ENCODE assay signal across 9 cellular contexts in genomic region chr5:1294839-1295649, GRCh38. TPM values are rescaled to one million over a fixed set of nuclear protein-coding genes. Genes with fewer than 3 reads are reported as not detected.
DNase-seq lines count a peak whose midpoint lies in the region; ATAC-seq, FAIRE-seq and TF ChIP-seq lines count a peak whose summit lies in the region.
"Had no signal": no experiment of that assay in that cellular context is flagged by ENCODE, and none has a peak within 500 bp of the region (broad histone marks: within the 10 kb centered on the region; RNA-seq: fewer than 3 reads in every experiment).

TERT (minus strand) TSS chr5:1295068; CDS start chr5:1294989, 79 bp downstream.

- H3K9me3 Mint-ChIP-seq in activated T-helper 1 cell treated with anti-CD3 and anti-CD28 coated beads, Interleukin-12 subunit alpha, Interleukin-12 subunit beta, Interleukin-2, Interleukin-4 antibody, amounts not matched to agents 30 ng/mL and 10 ng/mL and 1 ng/mL, durations not matched to agents 14 hours and 24 hours and 36 hours = no peaks in the 10 kb centered on the region
- no peaks in the 10 kb centered on the region for H3K9me3 Mint-ChIP-seq in stimulated activated naive CD8-positive, alpha-beta T cell treated with anti-CD3 and anti-CD28 coated beads, Interleukin-15, Interleukin-2, amounts not matched to agents 100 ng/mL and 50 ng/mL, for 24 hours
- H3K9me3 Mint-ChIP-seq: IgD-negative memory B cell had no signal

- CTCF ChIA-PET in GM10248 (lab: Yijun Ruan, JAX) (no interaction called here), PC-3 (lab: Charles Lee) (no interaction called here)

- H3K4me1 ChIP-seq in PC-3 (ENCODE audit: insufficient read depth, low read length) (no peaks in the 10 kb centered on the region), mesodermal cell (ENCODE audit: control insufficient read depth, insufficient read depth, low read length, poor library complexity, severe bottlenecking) (no peaks in the 10 kb centered on the region)

- H3K4me3 ChIP-seq in PC-3 (ENCODE audit: low read length) (no peak within 1 kb of the TSS), mesodermal cell (ENCODE audit: extremely low read depth, insufficient read depth, low read length, poor library complexity, severe bottlenecking) (peak within 1 kb of the TSS; percentile 35)

- DNase-seq in GM10248 (ENCODE audit: extremely low spot score) (peak; percentile 70), PC-3 (no peak), NCI-H1694 treated with DMSO at 0.1 percent for 48 hours (lab: John Stamatoyannopoulos, UW) (no peak), GM19239 (ENCODE audit: insufficient read length, low spot score) (no peak)
- peak; percentile 63 for DNase-seq in activated T-helper 1 cell treated with anti-CD3 and anti-CD28 coated beads, Interleukin-12 subunit alpha, Interleukin-12 subunit beta, Interleukin-2, Interleukin-4 antibody, amounts not matched to agents 30 ng/mL and 10 ng/mL and 1 ng/mL, durations not matched to agents 14 hours and 24 hours and 36 hours (ENCODE audit: low spot score)

- H3F3A ChIP-seq in PC-3 (ENCODE audit: low read length, unreplicated experiment) = no peaks in the 10 kb centered on the region

- 2 to 5% methylated on average over 55 to 63 of the region's 102 CpGs for WGBS in mesodermal cell (ENCODE audit: insufficient coverage in 2 of 2), 2 experiments

- intact Hi-C loops in PC-3 (cut with micrococcal nuclease) = no loop called here
- intact Hi-C loops in activated T-helper 1 cell treated with anti-CD3 and anti-CD28 coated beads, Interleukin-12 subunit alpha, Interleukin-12 subunit beta, Interleukin-2, Interleukin-4 antibody, amounts not matched to agents 30 ng/mL and 10 ng/mL and 1 ng/mL, durations not matched to agents 14 hours and 24 hours and 36 hours (cut with micrococcal nuclease) = loop anchor here (1.0 kb wide), 3 partner anchors 20 to 91 kb away; no protein-coding TSS in a partner anchor

- peaks cover 5% of the 10 kb centered on the region for H3K4me1 Mint-ChIP-seq in activated T-helper 1 cell treated with anti-CD3 and anti-CD28 coated beads, Interleukin-12 subunit alpha, Interleukin-12 subunit beta, Interleukin-2, Interleukin-4 antibody, amounts not matched to agents 30 ng/mL and 10 ng/mL and 1 ng/mL, durations not matched to agents 14 hours and 24 hours and 36 hours (ENCODE audit: low read depth)
- peaks cover 14% of the 10 kb centered on the region for H3K4me1 Mint-ChIP-seq in stimulated activated naive CD8-positive, alpha-beta T cell treated with anti-CD3 and anti-CD28 coated beads, Interleukin-15, Interleukin-2, amounts not matched to agents 100 ng/mL and 50 ng/mL, for 24 hours (ENCODE audit: low read depth)

- no peaks in the 10 kb centered on the region for H3K36me3 ChIP-seq in PC-3 (ENCODE audit: low read depth, low read length)
- H3K36me3 ChIP-seq in mesodermal cell (ENCODE audit: control insufficient read depth, insufficient read depth, low read length) = no peaks in the 10 kb centered on the region

- no peaks in the 10 kb centered on the region for H4K20me1 ChIP-seq in PC-3 (ENCODE audit: low read length)

- H3K79me2 ChIP-seq in PC-3 (ENCODE audit: low read length) = no peaks in the 10 kb centered on the region

- no peak; the same call in 1 of the 2 replicates for ATAC-seq in PC-3
- no peak for ATAC-seq in HG02852 (IDR thresholded peaks at IDR 0.05; ENCODE audit: unreplicated experiment)

- FAIRE-seq in GM19239 (lab: Jason Lieb, UNC) = no peak

- POLR2A ChIA-PET in GM10248 (lab: Yijun Ruan, JAX) (interaction anchor here (0.6 kb wide), 1 partner anchor 10 kb away, joined by 6 read pairs; no protein-coding TSS in a partner anchor), PC-3 (lab: Charles Lee; ENCODE audit: unreplicated experiment) (no interaction called here)

- H3K9me2 ChIP-seq in PC-3 (replicated peaks; ENCODE audit: low read length) = no peaks in the 10 kb centered on the region

- no peaks in the 10 kb centered on the region for H3K27me3 ChIP-seq in PC-3 (ENCODE audit: low read length)

- no peak within 1 kb of the TSS for H3K9ac ChIP-seq in PC-3 (ENCODE audit: low read length)

- H3K9me3 ChIP-seq in PC-3 (ENCODE audit: low read length) = no peaks in the 10 kb centered on the region
- no peaks in the 10 kb centered on the region for H3K9me3 ChIP-seq in mesodermal cell (ENCODE audit: control insufficient read depth, low read length)

- peaks cover 5% of the 10 kb centered on the region for H3K27me3 Mint-ChIP-seq in activated T-helper 1 cell treated with anti-CD3 and anti-CD28 coated beads, Interleukin-12 subunit alpha, Interleukin-12 subunit beta, Interleukin-2, Interleukin-4 antibody, amounts not matched to agents 30 ng/mL and 10 ng/mL and 1 ng/mL, durations not matched to agents 14 hours and 24 hours and 36 hours (ENCODE audit: insufficient read depth)
- no peaks in the 10 kb centered on the region for H3K27me3 Mint-ChIP-seq in stimulated activated naive CD8-positive, alpha-beta T cell treated with anti-CD3 and anti-CD28 coated beads, Interleukin-15, Interleukin-2, amounts not matched to agents 100 ng/mL and 50 ng/mL, for 24 hours

- no peak within 1 kb of the TSS for H3K27ac Mint-ChIP-seq in activated T-helper 1 cell treated with anti-CD3 and anti-CD28 coated beads, Interleukin-12 subunit alpha, Interleukin-12 subunit beta, Interleukin-2, Interleukin-4 antibody, amounts not matched to agents 30 ng/mL and 10 ng/mL and 1 ng/mL, durations not matched to agents 14 hours and 24 hours and 36 hours
- no peak within 1 kb of the TSS for H3K27ac Mint-ChIP-seq in stimulated activated naive CD8-positive, alpha-beta T cell treated with anti-CD3 and anti-CD28 coated beads, Interleukin-15, Interleukin-2, amounts not matched to agents 100 ng/mL and 50 ng/mL, for 24 hours
- H3K27ac Mint-ChIP-seq: IgD-negative memory B cell had no signal

- BruUV-seq in PC-3 (replicated peaks; lab: Mats Ljungman, UMichigan) = no TSS peak

- peak within 1 kb of the TSS; percentile 72 for H3K4me3 Mint-ChIP-seq in activated T-helper 1 cell treated with anti-CD3 and anti-CD28 coated beads, Interleukin-12 subunit alpha, Interleukin-12 subunit beta, Interleukin-2, Interleukin-4 antibody, amounts not matched to agents 30 ng/mL and 10 ng/mL and 1 ng/mL, durations not matched to agents 14 hours and 24 hours and 36 hours
- peak within 1 kb of the TSS; percentile 59 for H3K4me3 Mint-ChIP-seq in stimulated activated naive CD8-positive, alpha-beta T cell treated with anti-CD3 and anti-CD28 coated beads, Interleukin-15, Interleukin-2, amounts not matched to agents 100 ng/mL and 50 ng/mL, for 24 hours

- TF ChIP-seq CTCF in GM10248 (IDR thresholded peaks at IDR 0.05; ENCODE audit: control extremely low read depth, extremely low read depth, low read depth, missing control alignments) (no peak), PC-3 (conservative IDR thresholded peaks at IDR 0.05; ENCODE audit: low read depth, low read length) (no peak)

- peak within 1 kb of the TSS; percentile 26; the same call in 1 of the 2 replicates for H3K4me2 ChIP-seq in PC-3 (ENCODE audit: low read length)

- H2AFZ ChIP-seq in PC-3 (ENCODE audit: low read length) = no peak within 1 kb of the TSS

- peaks cover 2% of the 10 kb centered on the region for H3K36me3 Mint-ChIP-seq in activated T-helper 1 cell treated with anti-CD3 and anti-CD28 coated beads, Interleukin-12 subunit alpha, Interleukin-12 subunit beta, Interleukin-2, Interleukin-4 antibody, amounts not matched to agents 30 ng/mL and 10 ng/mL and 1 ng/mL, durations not matched to agents 14 hours and 24 hours and 36 hours (ENCODE audit: low read depth)
- no peaks in the 10 kb centered on the region for H3K36me3 Mint-ChIP-seq in stimulated activated naive CD8-positive, alpha-beta T cell treated with anti-CD3 and anti-CD28 coated beads, Interleukin-15, Interleukin-2, amounts not matched to agents 100 ng/mL and 50 ng/mL, for 24 hours (ENCODE audit: low read depth)
- H3K36me3 Mint-ChIP-seq: IgD-negative memory B cell had no signal

- H3K27ac ChIP-seq in PC-3 (ENCODE audit: low read length) (no peak within 1 kb of the TSS), mesodermal cell (ENCODE audit: low read depth, low read length, severe bottlenecking) (no peak within 1 kb of the TSS)

RNA-seq across cellular contexts. Expression of gene TERT, which starts in this region (rescaled TPM):
- total RNA-seq in PC-3 (2014; rRNA removed) = 0.80 and 1.2 TPM in 2 replicates
- total RNA-seq in activated T-helper 1 cell treated with anti-CD3 and anti-CD28 coated beads, Interleukin-12 subunit alpha, Interleukin-12 subunit beta, Interleukin-2, Interleukin-4 antibody, amounts not matched to agents 30 ng/mL and 10 ng/mL and 1 ng/mL, durations not matched to agents 14 hours and 24 hours and 36 hours = 12.3 and 12.5 TPM in 2 replicates
- polyA plus RNA-seq in mesodermal cell (2013, experiment 1 of 2) = 0.96 TPM
- 0.46 TPM for polyA plus RNA-seq in mesodermal cell (2013, experiment 2 of 2)
- polyA plus RNA-seq: IgD-negative memory B cell had no signal

Comparison
In these comparisons a context has a peak if more than half of its experiments do, and no peak if none do; other contexts are left out.
1. DNase-seq: peak in GM10248 (single experiment) and activated T-helper 1 cell treated with anti-CD3 and anti-CD28 coated beads, Interleukin-12 subunit alpha, Interleukin-12 subunit beta, Interleukin-2, Interleukin-4 antibody, amounts not matched to agents 30 ng/mL and 10 ng/mL and 1 ng/mL, durations not matched to agents 14 hours and 24 hours and 36 hours (single experiment); none in PC-3 (single experiment), NCI-H1694 treated with DMSO at 0.1 percent for 48 hours (single experiment) and GM19239 (single experiment).